14 cellular contexts compared by ENCODE assay signal in genomic region chr11:34351687-34352469, GRCh38.
DNase-seq lines count a peak whose midpoint lies in the region; ATAC-seq, FAIRE-seq and TF ChIP-seq lines count a peak whose summit lies in the region.
"Had no signal": no experiment of that assay in that cellular context is flagged by ENCODE, and none has a peak within 500 bp of the region (broad histone marks: within the 10 kb centered on the region; RNA-seq: fewer than 3 reads in every experiment).

No MANE protein-coding gene starts in this region.

- TF ChIP-seq CTCF in GM06990 (IDR thresholded peaks at IDR 0.05; ENCODE audit: insufficient read depth, low read length, poor library complexity, severe bottlenecking): no peak

- H3K4me3 Mint-ChIP-seq in effector memory CD8-positive, alpha-beta T cell: no peak overlapping the region
- H3K4me3 Mint-ChIP-seq: activated T-cell treated with anti-CD3 and anti-CD28 coated beads, Interleukin-2, amount 50 U/mL, for 24 hours; dendritic cell treated with granulocyte-macrophage colony-stimulating factor and Interleukin-4, amounts not matched to agents 40 ng/mL and 50 ng/mL, for 4 days; HFFc6 had no signal

- H3K27ac Mint-ChIP-seq in effector memory CD8-positive, alpha-beta T cell: no peak overlapping the region
- H3K27ac Mint-ChIP-seq: activated T-cell treated with anti-CD3 and anti-CD28 coated beads, Interleukin-2, amount 50 U/mL, for 24 hours; dendritic cell treated with granulocyte-macrophage colony-stimulating factor and Interleukin-4, amounts not matched to agents 40 ng/mL and 50 ng/mL, for 4 days; HFFc6 had no signal

- FAIRE-seq in GM19239 (lab: Jason Lieb, UNC): peak; percentile 80

- no peak overlapping the region for H3K4me3 ChIP-seq in GM06990 (replicated peaks; ENCODE audit: low read depth, low read length)

- H3K9me3 Mint-ChIP-seq in effector memory CD8-positive, alpha-beta T cell: no peaks in the 10 kb centered on the region
- H3K9me3 Mint-ChIP-seq: activated T-cell treated with anti-CD3 and anti-CD28 coated beads, Interleukin-2, amount 50 U/mL, for 24 hours; dendritic cell treated with granulocyte-macrophage colony-stimulating factor and Interleukin-4, amounts not matched to agents 40 ng/mL and 50 ng/mL, for 4 days; HFFc6 had no signal

- peaks cover 9 to 11% of the 10 kb centered on the region in 2 donors for H3K4me1 Mint-ChIP-seq in effector memory CD8-positive, alpha-beta T cell (ENCODE audit: low read depth in 2 of 2)

- ATAC-seq in HG02642 (IDR thresholded peaks at IDR 0.05; ENCODE audit: poor library complexity, unreplicated experiment): peak; percentile 44
- peak; percentile 44 for ATAC-seq in HG03520 (IDR thresholded peaks at IDR 0.05; ENCODE audit: unreplicated experiment)
- ATAC-seq in GM19328 (IDR thresholded peaks at IDR 0.05; ENCODE audit: unreplicated experiment): no peak
- ATAC-seq in effector memory CD8-positive, alpha-beta T cell (replicated peaks): no peak
- ATAC-seq: Right ventricle myocardium inferior had no signal

- H3K36me3 Mint-ChIP-seq in effector memory CD8-positive, alpha-beta T cell (ENCODE audit: insufficient read depth): no peaks in the 10 kb centered on the region

- H3K36me3 ChIP-seq in GM06990 (ENCODE audit: control insufficient read depth, insufficient read depth, low read length): no peaks in the 10 kb centered on the region

- peaks cover 59 to 83% of the 10 kb centered on the region in 2 donors for H3K27me3 Mint-ChIP-seq in effector memory CD8-positive, alpha-beta T cell

- peak; percentile 40 for DNase-seq in GM06990 (ENCODE audit: extremely low read depth, insufficient read length)
- no peak for DNase-seq in GM19239 (ENCODE audit: insufficient read length, low spot score)
- DNase-seq in SKM-1 (lab: John Stamatoyannopoulos, UW; ENCODE audit: unreplicated experiment): no peak
- no peak for DNase-seq in CD1c-positive myeloid dendritic cell (ENCODE audit: extremely low spot score)
- DNase-seq in effector memory CD8-positive, alpha-beta T cell: no peak
- DNase-seq: activated T-cell treated with anti-CD3 and anti-CD28 coated beads, Interleukin-2, amount 50 U/mL, for 24 hours; HFFc6; NCI-H1105 treated with DMSO at 0.1 percent for 48 hours; NCI-H69 had no signal

- H3K27me3 ChIP-seq in GM06990 (replicated peaks; ENCODE audit: control insufficient read depth, insufficient read depth, low read length): no peaks in the 10 kb centered on the region

Comparison
In these comparisons a context has a peak if more than half of its experiments do, and no peak if none do; other contexts are left out.
1. ATAC-seq: peak in HG02642 (single experiment) and HG03520 (single experiment); none in GM19328 (single experiment) and effector memory CD8-positive, alpha-beta T cell (single experiment).